ENCODE assay signal across 9 cellular contexts in genomic region chr4:74632634-74633033, GRCh38.
A peak's percentile ranks its signal among the peaks of the same experiment; 100 is the strongest.
DNase-seq lines count a peak whose midpoint lies in the region; ATAC-seq and TF ChIP-seq lines count a peak whose summit lies in the region.
"Had no signal": no experiment of that assay in that cellular context is flagged by ENCODE, and none has a peak within 500 bp of the region (broad histone marks: within the 10 kb centered on the region; RNA-seq: fewer than 3 reads in every experiment).

No MANE protein-coding gene starts in this region.

- H3K4me3 ChIP-seq in HFF-Myc (replicated peaks; ENCODE audit: low read depth, low read length), result no peak overlapping the region
- H3K4me3 ChIP-seq: spleen had no signal

- no peak for TF ChIP-seq CTCF in HFF-Myc (IDR thresholded peaks at IDR 0.05; ENCODE audit: low read depth, low read length, missing control alignments)

- ATAC-seq in HG03159 (IDR thresholded peaks at IDR 0.05; ENCODE audit: unreplicated experiment), result no peak
- no peak for ATAC-seq in GM19324 (IDR thresholded peaks at IDR 0.05; ENCODE audit: low FRiP score, unreplicated experiment)

- peak overlapping the region; percentile 93 for H3K27ac ChIP-seq in epithelial cell of prostate
- H3K27ac ChIP-seq: spleen had no signal

- peak; percentile 86 for DNase-seq in HFF-Myc (ENCODE audit: extremely low read depth, low read depth)
- peak; percentile 5 to 79 for DNase-seq in SW 1271 (lab: John Stamatoyannopoulos, UW)
- DNase-seq in epithelial cell of prostate (ENCODE audit: low read depth, low spot score), result peak; percentile 98
- DNase-seq in stimulated activated CD4-positive, alpha-beta T cell treated with anti-CD3 and anti-CD28 coated beads, TNF-alpha, amount 100 ng/mL, for 24 hours (ENCODE audit: low read depth in 3 of 3), result peak in 2 of 3 experiments; percentile 4 to 25
- DNase-seq in NCI-H510A (lab: John Stamatoyannopoulos, UW), result no peak
- no peak for DNase-seq in D341Med (ENCODE audit: low spot score)
- DNase-seq: spleen had no signal

Comparison
In these comparisons a context has a peak if more than half of its experiments do, and no peak if none do; other contexts are left out.
1. DNase-seq: peak in HFF-Myc (single experiment), SW 1271 (2 of 2), epithelial cell of prostate (single experiment) and stimulated activated CD4-positive, alpha-beta T cell treated with anti-CD3 and anti-CD28 coated beads, TNF-alpha, amount 100 ng/mL, for 24 hours (2 of 3); none in NCI-H510A (single experiment) and D341Med (single experiment).